In the genomic region with DNA sequence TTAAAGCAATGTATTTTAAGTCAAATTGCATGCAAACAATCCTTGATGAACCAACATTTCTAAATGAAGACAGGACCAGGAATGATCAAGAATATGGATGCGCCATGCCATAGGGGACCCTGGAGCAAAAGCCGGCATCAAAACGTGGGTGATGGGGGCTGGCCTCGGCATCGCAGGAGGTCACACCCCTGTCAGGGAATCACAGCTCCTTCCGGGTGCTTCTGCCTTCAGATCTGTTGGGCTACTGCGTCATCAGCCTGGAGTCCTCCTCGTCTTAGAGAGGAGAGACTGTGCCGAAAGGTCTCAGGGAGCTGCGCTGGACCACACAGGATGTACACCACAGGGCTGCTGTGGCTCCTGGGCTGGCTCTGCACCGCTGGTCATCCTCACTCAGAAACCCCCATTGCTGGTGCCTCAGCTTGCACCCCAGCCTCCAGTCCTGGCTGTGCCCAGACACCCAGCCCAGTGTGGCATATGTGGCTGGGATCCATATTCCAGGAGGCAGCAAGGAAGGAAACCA, we compare ENCODE assay signal across 24 cellular contexts.
"Had no signal": no experiment of that assay in that cellular context is flagged by ENCODE, and none has a peak within 500 bp of the region (broad histone marks: within the 10 kb centered on the region; RNA-seq: fewer than 3 reads in every experiment).

No MANE protein-coding gene starts in this region.

- H3K4me3 ChIP-seq: coronary artery, dorsolateral prefrontal cortex, left lung, lung, right lobe of liver, skin epidermis, testis, transverse colon had no signal

- H3K36me3 Mint-ChIP-seq: activated naive CD4-positive, alpha-beta T cell treated with anti-CD3 and anti-CD28 coated beads, Interleukin-2, amount 10 ng/mL, durations not matched to agents 7 days and 5 days; activated naive CD8-positive, alpha-beta T cell treated with anti-CD3 and anti-CD28 coated beads, Interleukin-2, amount 10 ng/mL, durations not matched to agents 7 days and 5 days; natural killer cell treated with Interleukin-12 subunit alpha and Interleukin-12 subunit beta and Interleukin-15 and Interleukin-18, amount 100 ng/mL, for 72 hours had no signal

- H3K9me3 Mint-ChIP-seq: activated CD4-positive, alpha-beta memory T cell treated with anti-CD3 and anti-CD28 coated beads, Interleukin-2, amount 10 ng/mL, durations not matched to agents 7 days and 5 days; activated CD4-positive, alpha-beta T cell treated with anti-CD3 and anti-CD28 coated beads, Interleukin-2, amount 10 ng/mL, durations not matched to agents 7 days and 5 days; activated naive CD4-positive, alpha-beta T cell treated with anti-CD3 and anti-CD28 coated beads, Interleukin-2, amount 10 ng/mL, durations not matched to agents 7 days and 5 days; activated naive CD8-positive, alpha-beta T cell treated with anti-CD3 and anti-CD28 coated beads, Interleukin-2, amount 10 ng/mL, durations not matched to agents 7 days and 5 days; natural killer cell treated with Interleukin-12 subunit alpha and Interleukin-12 subunit beta and Interleukin-15 and Interleukin-18, amount 100 ng/mL, for 72 hours had no signal

- H3K36me3 ChIP-seq: brain microvascular endothelial cell, left lung, right lobe of liver, transverse colon had no signal

- H3K4me1 Mint-ChIP-seq: activated CD4-positive, alpha-beta memory T cell treated with anti-CD3 and anti-CD28 coated beads, Interleukin-2, amount 10 ng/mL, durations not matched to agents 7 days and 5 days; activated CD4-positive, alpha-beta T cell treated with anti-CD3 and anti-CD28 coated beads, Interleukin-2, amount 10 ng/mL, durations not matched to agents 7 days and 5 days; activated naive CD4-positive, alpha-beta T cell treated with anti-CD3 and anti-CD28 coated beads, Interleukin-2, amount 10 ng/mL, durations not matched to agents 7 days and 5 days; activated naive CD8-positive, alpha-beta T cell treated with anti-CD3 and anti-CD28 coated beads, Interleukin-2, amount 10 ng/mL, durations not matched to agents 7 days and 5 days had no signal

- ATAC-seq: left lung; right lobe of liver; stimulated activated naive CD8-positive, alpha-beta T cell treated with anti-CD3 and anti-CD28 coated beads, Interleukin-15, Interleukin-2, amounts not matched to agents 100 U/mL and 50 U/mL, for 24 hours had no signal

- H3K27ac Mint-ChIP-seq: activated CD4-positive, alpha-beta memory T cell treated with anti-CD3 and anti-CD28 coated beads, Interleukin-2, amount 10 ng/mL, durations not matched to agents 7 days and 5 days; activated CD4-positive, alpha-beta T cell treated with anti-CD3 and anti-CD28 coated beads, Interleukin-2, amount 10 ng/mL, durations not matched to agents 7 days and 5 days; activated naive CD4-positive, alpha-beta T cell treated with anti-CD3 and anti-CD28 coated beads, Interleukin-2, amount 10 ng/mL, durations not matched to agents 7 days and 5 days; activated naive CD8-positive, alpha-beta T cell treated with anti-CD3 and anti-CD28 coated beads, Interleukin-2, amount 10 ng/mL, durations not matched to agents 7 days and 5 days; natural killer cell treated with Interleukin-12 subunit alpha and Interleukin-12 subunit beta and Interleukin-15 and Interleukin-18, amount 100 ng/mL, for 72 hours; progenitor cell of endocrine pancreas had no signal

- DNase-seq: activated CD4-positive, alpha-beta memory T cell treated with anti-CD3 and anti-CD28 coated beads, Interleukin-2, amount 10 ng/mL, durations not matched to agents 7 days and 5 days; activated CD4-positive, alpha-beta T cell treated with anti-CD3 and anti-CD28 coated beads for 1 hour; activated CD4-positive, alpha-beta T cell treated with anti-CD3 and anti-CD28 coated beads, Interleukin-2, amount 10 ng/mL, durations not matched to agents 7 days and 5 days; activated gamma-delta T cell; activated naive CD4-positive, alpha-beta T cell treated with anti-CD3 and anti-CD28 coated beads, Interleukin-2, amount 10 ng/mL, durations not matched to agents 7 days and 5 days; brain microvascular endothelial cell; effector memory CD4-positive, alpha-beta T cell; kidney glomerular epithelial cell; mesendoderm; stimulated activated CD4-positive, alpha-beta T cell treated with anti-CD3 and anti-CD28 coated beads, Interleukin-12 subunit alpha, Interleukin-12 subunit beta, amount 100 ng/mL, for 4 hours; stimulated activated CD4-positive, alpha-beta T cell treated with anti-CD3 and anti-CD28 coated beads, Interleukin-4, amount 100 ng/mL, for 1 hour; stimulated activated naive CD8-positive, alpha-beta T cell treated with anti-CD3 and anti-CD28 coated beads, Interleukin-15, Interleukin-2, amounts not matched to agents 100 U/mL and 50 U/mL, for 24 hours; T-helper 2 cell; testis; transverse colon had no signal

- H3K4me3 Mint-ChIP-seq: activated CD4-positive, alpha-beta memory T cell treated with anti-CD3 and anti-CD28 coated beads, Interleukin-2, amount 10 ng/mL, durations not matched to agents 7 days and 5 days; activated CD4-positive, alpha-beta T cell treated with anti-CD3 and anti-CD28 coated beads, Interleukin-2, amount 10 ng/mL, durations not matched to agents 7 days and 5 days; activated naive CD4-positive, alpha-beta T cell treated with anti-CD3 and anti-CD28 coated beads, Interleukin-2, amount 10 ng/mL, durations not matched to agents 7 days and 5 days; activated naive CD8-positive, alpha-beta T cell treated with anti-CD3 and anti-CD28 coated beads, Interleukin-2, amount 10 ng/mL, durations not matched to agents 7 days and 5 days; natural killer cell treated with Interleukin-12 subunit alpha and Interleukin-12 subunit beta and Interleukin-15 and Interleukin-18, amount 100 ng/mL, for 72 hours had no signal

- H3K27me3 Mint-ChIP-seq: activated naive CD4-positive, alpha-beta T cell treated with anti-CD3 and anti-CD28 coated beads, Interleukin-2, amount 10 ng/mL, durations not matched to agents 7 days and 5 days; activated naive CD8-positive, alpha-beta T cell treated with anti-CD3 and anti-CD28 coated beads, Interleukin-2, amount 10 ng/mL, durations not matched to agents 7 days and 5 days had no signal

- H3K4me1 ChIP-seq: left lung, right lobe of liver, testis, transverse colon had no signal

- H3K9me3 ChIP-seq: left lung, right lobe of liver, testis, transverse colon had no signal

- H3K27ac ChIP-seq: brain microvascular endothelial cell, coronary artery, dorsolateral prefrontal cortex, left lung, right lobe of liver, skin epidermis, testis, transverse colon had no signal

- H3K27me3 ChIP-seq: brain microvascular endothelial cell, right lobe of liver, testis had no signal
